Comparison of ENCODE assay signal across 8 cellular contexts in genomic region chr6:31958741-31959739, GRCh38. TPM values are rescaled to one million over a fixed set of nuclear protein-coding genes. Genes with fewer than 3 reads are reported as not detected.
A peak's percentile ranks its signal among the peaks of the same experiment; 100 is the strongest.
DNase-seq lines count a peak whose midpoint lies in the region; ATAC-seq and TF ChIP-seq lines count a peak whose summit lies in the region.

Gene NELFE (minus strand): TSS chr6:31958971. CDS start chr6:31958446, 525 bp downstream.
Gene SKIC2 (plus strand): TSS chr6:31959175. CDS start chr6:31959193, 18 bp downstream.

- 0 to 1% methylated on average over 53 to 59 of the region's 59 CpGs for WGBS in lung, 2 donors

- peak within 1 kb of the TSS; percentile 95 for H3K4me3 Mint-ChIP-seq in CD8-positive, alpha-beta T cell

- no peak for TF ChIP-seq CTCF in CD8-positive, alpha-beta T cell (IDR thresholded peaks at IDR 0.05)
- no peak for TF ChIP-seq CTCF in lung (IDR thresholded peaks at IDR 0.05; ENCODE audit: control extremely low read depth, extremely low read depth)

- no peaks in the 10 kb centered on the region for H3K9me3 Mint-ChIP-seq in CD8-positive, alpha-beta T cell

- intact Hi-C loops in CD8-positive, alpha-beta T cell (cut with DNase I, micrococcal nuclease), result loop anchor here (1.0 to 5.0 kb wide), 15 partner anchors 13 to 1897 kb away; partner anchors contain the start of genes AGPAT1 (in 2 of the 2), DXO (in 2 of the 2), EHMT2 (in 2 of the 2) and ABHD16A (in 1 of the 2)

- H3K27ac ChIP-seq in CD8-positive, alpha-beta T cell (ENCODE audit: low read depth, low read length), result peak within 1 kb of the TSS; percentile 97
- peak within 1 kb of the TSS; percentile 79 to 94 for H3K27ac ChIP-seq in lung (ENCODE audit: low read depth in 1 of 2, low read length in 1 of 2)

- H3K27ac Mint-ChIP-seq in CD8-positive, alpha-beta T cell, result peak within 1 kb of the TSS; percentile 97

- H3K9me3 ChIP-seq in CD8-positive, alpha-beta T cell (ENCODE audit: low read length), result no peaks in the 10 kb centered on the region
- H3K9me3 ChIP-seq in lung (ENCODE audit: control insufficient read depth in 2 of 2, insufficient read depth in 1 of 2, low read length in 1 of 2), result no peaks in the 10 kb centered on the region

- H3K4me1 ChIP-seq in CD8-positive, alpha-beta T cell (ENCODE audit: insufficient read depth, low read length), result peaks cover 25% of the 10 kb centered on the region
- H3K4me1 ChIP-seq in lung (ENCODE audit: control insufficient read depth in 2 of 2, insufficient read depth in 2 of 2, low read length in 2 of 2), result peaks cover 4 to 9% of the 10 kb centered on the region in 2 donors

- peak within 1 kb of the TSS; percentile 85 for H3K4me3 ChIP-seq in CD8-positive, alpha-beta T cell (ENCODE audit: low read depth, low read length)
- peak within 1 kb of the TSS; percentile 82 for H3K4me3 ChIP-seq in lung

- peaks cover 74% of the 10 kb centered on the region for H3K36me3 Mint-ChIP-seq in CD8-positive, alpha-beta T cell

- no peaks in the 10 kb centered on the region for H3K27me3 Mint-ChIP-seq in CD8-positive, alpha-beta T cell (ENCODE audit: low read depth)

- CTCF ChIA-PET in CD8-positive, alpha-beta T cell (lab: Charles Lee), result interaction anchor here (1.0 to 3.6 kb wide), 3 partner anchors 10 to 13 kb away, joined by 3 to 14 read pairs (median 4); partner anchors contain the start of gene DXO

- peak; percentile 98 for ATAC-seq in CD8-positive, alpha-beta T cell
- ATAC-seq in GM19467 (IDR thresholded peaks at IDR 0.05; ENCODE audit: unreplicated experiment), result peak; percentile 92
- ATAC-seq in lung (ENCODE audit: insufficient read depth, low FRiP score), result peak; percentile 98

- DNase-seq in CD8-positive, alpha-beta T cell, result peak; percentile 97 to 99 (median 99)
- peak; percentile 96 for DNase-seq in HS-27A (ENCODE audit: low read depth)
- DNase-seq in NK-92 (lab: John Stamatoyannopoulos, UW; ENCODE audit: unreplicated experiment), result peak; percentile 74
- DNase-seq in activated CD8-positive, alpha-beta memory T cell treated with anti-CD3 and anti-CD28 coated beads for 1 hour (ENCODE audit: extremely low read depth in 1 of 2, low read depth in 1 of 2), result peak; percentile 92 to 98
- peak; percentile 97 for DNase-seq in effector CD4-positive, alpha-beta T cell
- peak; percentile 98 for DNase-seq in lung (ENCODE audit: low spot score)
- peak; percentile 93 to 97 (median 95) for DNase-seq in stimulated activated CD4-positive, alpha-beta T cell treated with anti-CD3 and anti-CD28 coated beads, TNF-alpha, amount 100 ng/mL, for 4 hours (ENCODE audit: low read depth in 3 of 3)

- POLR2A ChIA-PET in CD8-positive, alpha-beta T cell (lab: Charles Lee), result interaction anchor here (1.0 to 5.0 kb wide), 5 partner anchors 12 to 418 kb away, joined by 3 to 74 read pairs (median 3); partner anchors contain the start of genes DDX39B, DXO and EHMT2

- peaks cover 39% of the 10 kb centered on the region for H3K4me1 Mint-ChIP-seq in CD8-positive, alpha-beta T cell (ENCODE audit: low read depth)

- no peaks in the 10 kb centered on the region for H3K27me3 ChIP-seq in CD8-positive, alpha-beta T cell (ENCODE audit: insufficient read depth, low read length)
- H3K27me3 ChIP-seq in lung (ENCODE audit: control insufficient read depth, insufficient read depth), result no peaks in the 10 kb centered on the region

- H3K36me3 ChIP-seq in CD8-positive, alpha-beta T cell (ENCODE audit: insufficient read depth, low read length), result peaks cover 59% of the 10 kb centered on the region
- H3K36me3 ChIP-seq in lung (ENCODE audit: control insufficient read depth in 2 of 2, insufficient read depth in 2 of 2, low read length in 2 of 2), result peaks cover 15 to 49% of the 10 kb centered on the region in 2 donors

RNA-seq across cellular contexts. Expression of gene NELFE, which starts in this region (rescaled TPM):
- total RNA-seq in CD8-positive, alpha-beta T cell, result 10 to 100 TPM; 50.4 to 55.1 TPM
- total RNA-seq in lung, result 10 to 100 TPM; 57.5 to 69.0 TPM
- 10 to 100 TPM; 53.1 to 59.9 TPM for polyA plus RNA-seq in lung

RNA-seq across cellular contexts. Expression of gene SKIC2, which starts in this region (rescaled TPM):
- 100 to 1,000 TPM; 107 to 115 TPM for total RNA-seq in CD8-positive, alpha-beta T cell
- total RNA-seq in lung, result 10 to 100 TPM; 28.1 to 70.6 TPM
- 10 to 100 TPM; 52.7 to 78.0 TPM for polyA plus RNA-seq in lung

Comparison
In these comparisons a context has a peak if more than half of its experiments do, and no peak if none do; other contexts are left out.
1. Peak in every context shown above with its lines: DNase-seq, ATAC-seq, H3K4me3 ChIP-seq and H3K27ac ChIP-seq.